Comparison of ENCODE assay signal across 8 cellular contexts in genomic region chr11:6480299-6480914, GRCh38. TPM values are rescaled to one million over a fixed set of nuclear protein-coding genes. Genes with fewer than 3 reads are reported as not detected.
DNase-seq lines count a peak whose midpoint lies in the region; ATAC-seq and TF ChIP-seq lines count a peak whose summit lies in the region.

No MANE protein-coding gene starts in this region.

- no peak for ATAC-seq in natural killer cell treated with Interleukin-12 subunit alpha and Interleukin-12 subunit beta and Interleukin-15 and Interleukin-18, amount 100 ng/mL, for 72 hours
- ATAC-seq in GM18861 (IDR thresholded peaks at IDR 0.05; ENCODE audit: unreplicated experiment) (no peak), HG03108 (IDR thresholded peaks at IDR 0.05; ENCODE audit: unreplicated experiment) (no peak), sciatic nerve (no peak), GM18502 (IDR thresholded peaks at IDR 0.05; ENCODE audit: poor library complexity, unreplicated experiment) (no peak)

- intact Hi-C loops in sciatic nerve (cut with DNase I), result no loop called here

- WGBS in ectodermal cell, 2 experiments, result 85 to 86% methylated on average over 9 of the region's 9 CpGs

- no peak for DNase-seq in BE2C
- DNase-seq in MG63, result no peak
- DNase-seq in natural killer cell treated with Interleukin-12 subunit alpha and Interleukin-12 subunit beta and Interleukin-15 and Interleukin-18, amount 100 ng/mL, for 72 hours (ENCODE audit: low spot score), result no peak
- no peak for DNase-seq in sciatic nerve (ENCODE audit: low spot score)

- H3K4me1 ChIP-seq in BE2C (no peaks in the 10 kb centered on the region), ectodermal cell (ENCODE audit: control insufficient read depth, insufficient read depth, low read length) (peaks cover 11% of the 10 kb centered on the region)

- no peaks in the 10 kb centered on the region for H3K9me3 Mint-ChIP-seq in natural killer cell treated with Interleukin-12 subunit alpha and Interleukin-12 subunit beta and Interleukin-15 and Interleukin-18, amount 100 ng/mL, for 72 hours

- no peaks in the 10 kb centered on the region for H3K27me3 Mint-ChIP-seq in natural killer cell treated with Interleukin-12 subunit alpha and Interleukin-12 subunit beta and Interleukin-15 and Interleukin-18, amount 100 ng/mL, for 72 hours

- H3K4me3 ChIP-seq in BE2C (ENCODE audit: low read depth, low read length) (peak overlapping the region; percentile 86), MG63 (peak overlapping the region; percentile 86), ectodermal cell (ENCODE audit: insufficient read depth, low read depth, low read length) (peak overlapping the region; percentile 97)

- peaks cover 14% of the 10 kb centered on the region for H3K36me3 Mint-ChIP-seq in natural killer cell treated with Interleukin-12 subunit alpha and Interleukin-12 subunit beta and Interleukin-15 and Interleukin-18, amount 100 ng/mL, for 72 hours

- H3K27ac Mint-ChIP-seq in natural killer cell treated with Interleukin-12 subunit alpha and Interleukin-12 subunit beta and Interleukin-15 and Interleukin-18, amount 100 ng/mL, for 72 hours, result peak overlapping the region; percentile 82 to 96

- H3K27me3 ChIP-seq in BE2C, result no peaks in the 10 kb centered on the region
- H3K27me3 ChIP-seq in MG63, result no peaks in the 10 kb centered on the region
- H3K27me3 ChIP-seq in ectodermal cell (ENCODE audit: control insufficient read depth, insufficient read depth, low read length, poor library complexity, severe bottlenecking), result no peaks in the 10 kb centered on the region

- no peak for TF ChIP-seq CTCF in BE2C (IDR thresholded peaks at IDR 0.05; ENCODE audit: low read depth, low read length)

- peak overlapping the region; percentile 76 for H3K27ac ChIP-seq in ectodermal cell (ENCODE audit: insufficient read depth, low read depth, low read length, poor library complexity, severe bottlenecking)

- H3K36me3 ChIP-seq in BE2C, result peaks cover 13% of the 10 kb centered on the region
- H3K36me3 ChIP-seq in MG63, result peaks cover 67% of the 10 kb centered on the region
- H3K36me3 ChIP-seq in ectodermal cell (ENCODE audit: control insufficient read depth, insufficient read depth, low read length), result peaks cover 32% of the 10 kb centered on the region

- H3K4me3 Mint-ChIP-seq in natural killer cell treated with Interleukin-12 subunit alpha and Interleukin-12 subunit beta and Interleukin-15 and Interleukin-18, amount 100 ng/mL, for 72 hours, result peak overlapping the region; percentile 90

- peaks cover 31 to 33% of the 10 kb centered on the region in 2 donors for H3K4me1 Mint-ChIP-seq in natural killer cell treated with Interleukin-12 subunit alpha and Interleukin-12 subunit beta and Interleukin-15 and Interleukin-18, amount 100 ng/mL, for 72 hours (ENCODE audit: low read depth in 2 of 2)

- no peaks in the 10 kb centered on the region for H3K9me3 ChIP-seq in BE2C
- no peaks in the 10 kb centered on the region for H3K9me3 ChIP-seq in MG63
- no peaks in the 10 kb centered on the region for H3K9me3 ChIP-seq in ectodermal cell (ENCODE audit: control insufficient read depth, low read length)

RNA-seq across cellular contexts. Expression of gene ARFIP2, which starts 0.7 kb away (rescaled TPM):
- 40.8 TPM for polyA plus RNA-seq in BE2C (2012; ENCODE audit: insufficient read depth, insufficient read length, low read depth)
- total RNA-seq in MG63 (2014; rRNA removed; shearing (Covaris generic); ENCODE audit: low replicate concordance), result 40.8 and 53.9 TPM in 2 replicates
- 65.9 TPM for polyA plus RNA-seq in ectodermal cell (2013, experiment 1 of 4)
- polyA plus RNA-seq in ectodermal cell (2013, experiment 2 of 4), result 61.2 TPM
- 40.8 TPM for polyA plus RNA-seq in ectodermal cell (2013, experiment 3 of 4)
- 48.7 TPM for polyA plus RNA-seq in ectodermal cell (2013, experiment 4 of 4)
- 10 to 100 TPM; 50.8 to 71.7 TPM for total RNA-seq in natural killer cell treated with Interleukin-12 subunit alpha and Interleukin-12 subunit beta and Interleukin-15 and Interleukin-18, amount 100 ng/mL, for 72 hours
- 35.0 TPM for total RNA-seq in sciatic nerve

RNA-seq across cellular contexts. Expression of gene TIMM10B, which starts 0.9 kb away (rescaled TPM):
- 57.0 TPM for polyA plus RNA-seq in BE2C (2012; ENCODE audit: insufficient read depth, insufficient read length, low read depth)
- 28.5 and 34.4 TPM in 2 replicates for total RNA-seq in MG63 (2014; rRNA removed; shearing (Covaris generic); ENCODE audit: low replicate concordance)
- polyA plus RNA-seq in ectodermal cell (2013, experiment 1 of 4), result 37.0 TPM
- polyA plus RNA-seq in ectodermal cell (2013, experiment 2 of 4), result 39.8 TPM
- polyA plus RNA-seq in ectodermal cell (2013, experiment 3 of 4), result 24.0 TPM
- polyA plus RNA-seq in ectodermal cell (2013, experiment 4 of 4), result 30.7 TPM
- 10 to 100 TPM; 44.1 to 57.4 TPM for total RNA-seq in natural killer cell treated with Interleukin-12 subunit alpha and Interleukin-12 subunit beta and Interleukin-15 and Interleukin-18, amount 100 ng/mL, for 72 hours
- total RNA-seq in sciatic nerve, result 51.5 TPM

RNA-seq across cellular contexts. Expression of gene TRIM3, which starts 6.7 kb away (rescaled TPM):
- 19.9 TPM for polyA plus RNA-seq in BE2C (2012; ENCODE audit: insufficient read depth, insufficient read length, low read depth)
- total RNA-seq in MG63 (2014; rRNA removed; shearing (Covaris generic); ENCODE audit: low replicate concordance), result 12.8 and 19.8 TPM in 2 replicates
- polyA plus RNA-seq in ectodermal cell (2013, experiment 1 of 4), result 21.9 TPM
- 18.8 TPM for polyA plus RNA-seq in ectodermal cell (2013, experiment 2 of 4)
- 11.5 TPM for polyA plus RNA-seq in ectodermal cell (2013, experiment 3 of 4)
- 13.1 TPM for polyA plus RNA-seq in ectodermal cell (2013, experiment 4 of 4)
- 1 to 10 TPM; 6.1 to 7.7 TPM for total RNA-seq in natural killer cell treated with Interleukin-12 subunit alpha and Interleukin-12 subunit beta and Interleukin-15 and Interleukin-18, amount 100 ng/mL, for 72 hours
- total RNA-seq in sciatic nerve, result 24.6 TPM

RNA-seq across cellular contexts. Expression of gene DNHD1, which starts 16.7 kb away (rescaled TPM):
- polyA plus RNA-seq in BE2C (2012; ENCODE audit: insufficient read depth, insufficient read length, low read depth), result 7.2 TPM
- 5.1 and 9.1 TPM in 2 replicates for total RNA-seq in MG63 (2014; rRNA removed; shearing (Covaris generic); ENCODE audit: low replicate concordance)
- 6.6 TPM for polyA plus RNA-seq in ectodermal cell (2013, experiment 1 of 4)
- polyA plus RNA-seq in ectodermal cell (2013, experiment 2 of 4), result 7.1 TPM
- polyA plus RNA-seq in ectodermal cell (2013, experiment 3 of 4), result 4.2 TPM
- polyA plus RNA-seq in ectodermal cell (2013, experiment 4 of 4), result 7.0 TPM
- total RNA-seq in natural killer cell treated with Interleukin-12 subunit alpha and Interleukin-12 subunit beta and Interleukin-15 and Interleukin-18, amount 100 ng/mL, for 72 hours, result 10 to 100 TPM; 22.4 to 53.6 TPM
- total RNA-seq in sciatic nerve, result 33.1 TPM

RNA-seq across cellular contexts. Expression of gene HPX, which starts 39.6 kb away (rescaled TPM):
- polyA plus RNA-seq in BE2C (2012; ENCODE audit: insufficient read depth, insufficient read length, low read depth), result 2.1 TPM
- 0.20 TPM in 1 of 2 replicates, not detected in the other for total RNA-seq in MG63 (2014; rRNA removed; shearing (Covaris generic); ENCODE audit: low replicate concordance)
- polyA plus RNA-seq in ectodermal cell (2013, experiment 1 of 4), result 0.87 TPM
- polyA plus RNA-seq in ectodermal cell (2013, experiment 2 of 4), result 0.68 TPM
- 0.69 TPM for polyA plus RNA-seq in ectodermal cell (2013, experiment 3 of 4)
- 0.41 TPM for polyA plus RNA-seq in ectodermal cell (2013, experiment 4 of 4)
- under 1 TPM; 0.76 to 0.92 TPM for total RNA-seq in natural killer cell treated with Interleukin-12 subunit alpha and Interleukin-12 subunit beta and Interleukin-15 and Interleukin-18, amount 100 ng/mL, for 72 hours
- total RNA-seq in sciatic nerve, result 2.8 TPM
